ENCODE assay signal across 24 cellular contexts in genomic region chr4:141807501-141807900, GRCh38.
A peak's percentile ranks its signal among the peaks of the same experiment; 100 is the strongest.
DNase-seq lines count a peak whose midpoint lies in the region; TF ChIP-seq lines count a peak whose summit lies in the region.
"Had no signal": no experiment of that assay in that cellular context is flagged by ENCODE, and none has a peak within 500 bp of the region (broad histone marks: within the 10 kb centered on the region; RNA-seq: fewer than 3 reads in every experiment).

No MANE protein-coding gene starts in this region.

- no peak overlapping the region for H2BK5ac ChIP-seq in H9 (ENCODE audit: insufficient read length, low read length)

- no peaks in the 10 kb centered on the region for H3K79me2 ChIP-seq in H9 (ENCODE audit: insufficient read depth, low read length)
- no peaks in the 10 kb centered on the region for H3K79me2 ChIP-seq in fibroblast of lung (ENCODE audit: control insufficient read depth, insufficient read depth, low read length)

- H3K9me3 ChIP-seq in H9 (ENCODE audit: control insufficient read depth, low read depth, low read length): no peaks in the 10 kb centered on the region
- no peaks in the 10 kb centered on the region for H3K9me3 ChIP-seq in fibroblast of lung (ENCODE audit: control insufficient read depth, insufficient read depth, low read depth, low read length)
- H3K9me3 ChIP-seq in WERI-Rb-1 (ENCODE audit: severe bottlenecking): no peaks in the 10 kb centered on the region
- H3K9me3 ChIP-seq: heart left ventricle, left lung, vagina had no signal

- no peak overlapping the region for H3K56ac ChIP-seq in H9 (ENCODE audit: insufficient read length, low read depth, low read length)

- H3K14ac ChIP-seq in H9 (ENCODE audit: insufficient read depth, low read length): no peak overlapping the region

- H2BK20ac ChIP-seq in H9 (ENCODE audit: low read depth, low read length, poor library complexity, severe bottlenecking): no peak overlapping the region

- H4K8ac ChIP-seq in H9 (replicated peaks; ENCODE audit: insufficient read length, low read depth, low read length): no peak overlapping the region

- H3K9me3 Mint-ChIP-seq in H9 (no peaks in the 10 kb centered on the region), type B pancreatic cell (no peaks in the 10 kb centered on the region)
- H3K9me3 Mint-ChIP-seq: activated T-cell treated with anti-CD3 and anti-CD28 coated beads, Interleukin-2, amount 50 U/mL, for 24 hours; CD8-positive, alpha-beta T cell; mesothelial cell of epicardium; natural killer cell treated with Interleukin-12 subunit alpha and Interleukin-12 subunit beta and Interleukin-15 and Interleukin-18, amount 100 ng/mL, for 72 hours had no signal

- no peak overlapping the region for H4K91ac ChIP-seq in H9 (ENCODE audit: insufficient read length, low read depth, low read length)

- H2AFZ ChIP-seq in H9 (ENCODE audit: low read length): no peak overlapping the region
- H2AFZ ChIP-seq in fibroblast of lung (ENCODE audit: low read length): no peak overlapping the region

- H2BK15ac ChIP-seq in H9 (ENCODE audit: low read depth, low read length): no peak overlapping the region

- H3K27me3 Mint-ChIP-seq in H9 (ENCODE audit: low read depth) (no peaks in the 10 kb centered on the region), type B pancreatic cell (no peaks in the 10 kb centered on the region)
- H3K27me3 Mint-ChIP-seq: activated T-cell treated with anti-CD3 and anti-CD28 coated beads, Interleukin-2, amount 50 U/mL, for 24 hours; natural killer cell treated with Interleukin-12 subunit alpha and Interleukin-12 subunit beta and Interleukin-15 and Interleukin-18, amount 100 ng/mL, for 72 hours had no signal

- H2AK5ac ChIP-seq in H9 (ENCODE audit: insufficient read length, low read length): no peak overlapping the region

- H3K4ac ChIP-seq in H9 (ENCODE audit: low read depth, low read length): no peak overlapping the region

- intact Hi-C loops in dorsolateral prefrontal cortex (cut with DNase I): no loop called here

- no peaks in the 10 kb centered on the region for H3K27me3 ChIP-seq in H9 (ENCODE audit: insufficient read depth, low read length)
- no peaks in the 10 kb centered on the region for H3K27me3 ChIP-seq in fibroblast of lung (ENCODE audit: control insufficient read depth, insufficient read depth, low read length)
- no peaks in the 10 kb centered on the region for H3K27me3 ChIP-seq in WERI-Rb-1 (ENCODE audit: insufficient read depth, low read depth, severe bottlenecking)
- peaks cover 0 to 5% (median 0%) of the 10 kb centered on the region in 45 donors for H3K27me3 ChIP-seq in dorsolateral prefrontal cortex
- H3K27me3 ChIP-seq: heart left ventricle, left lung, vagina had no signal

- H3K79me1 ChIP-seq in H9 (ENCODE audit: insufficient read depth, low read depth, low read length, poor library complexity, severe bottlenecking): no peaks in the 10 kb centered on the region

- H3K4me3 Mint-ChIP-seq in H9: no peak overlapping the region
- H3K4me3 Mint-ChIP-seq in type B pancreatic cell: no peak overlapping the region
- H3K4me3 Mint-ChIP-seq: activated T-cell treated with anti-CD3 and anti-CD28 coated beads, Interleukin-2, amount 50 U/mL, for 24 hours; CD8-positive, alpha-beta T cell; mesothelial cell of epicardium; natural killer cell treated with Interleukin-12 subunit alpha and Interleukin-12 subunit beta and Interleukin-15 and Interleukin-18, amount 100 ng/mL, for 72 hours had no signal

- H3T11ph ChIP-seq in H9 (ENCODE audit: low read length): no peak overlapping the region

- no peak overlapping the region for H3K23ac ChIP-seq in H9 (ENCODE audit: insufficient read length, low read depth, low read length)

- no peaks in the 10 kb centered on the region; a peak in 1 of 7 replicates for H3K36me3 Mint-ChIP-seq in H9 (ENCODE audit: insufficient read depth in 1 of 3, low read depth in 3 of 3)
- no peaks in the 10 kb centered on the region for H3K36me3 Mint-ChIP-seq in type B pancreatic cell
- H3K36me3 Mint-ChIP-seq: CD8-positive, alpha-beta T cell; mesothelial cell of epicardium; natural killer cell treated with Interleukin-12 subunit alpha and Interleukin-12 subunit beta and Interleukin-15 and Interleukin-18, amount 100 ng/mL, for 72 hours had no signal

- H3K36me3 ChIP-seq in fibroblast of lung (ENCODE audit: control insufficient read depth, insufficient read depth, low read length) (no peaks in the 10 kb centered on the region), WERI-Rb-1 (no peaks in the 10 kb centered on the region)
- H3K36me3 ChIP-seq: heart left ventricle, left lung, vagina had no signal

- H3K4me2 ChIP-seq in H9 (ENCODE audit: insufficient read depth, insufficient read length, low read length) (no peak overlapping the region), fibroblast of lung (ENCODE audit: extremely low read depth, insufficient read depth, low read length) (no peak overlapping the region)

- H4K5ac ChIP-seq in H9 (ENCODE audit: insufficient read length, low read depth, low read length): no peak overlapping the region

- no peak overlapping the region for H3K18ac ChIP-seq in H9 (ENCODE audit: insufficient read length, low read depth, low read length)

- DNase-seq in H9: no peak
- DNase-seq in RPMI7951 (ENCODE audit: low read depth): peak; percentile 6
- peak; percentile 42 to 64 for DNase-seq in fibroblast of lung (ENCODE audit: low read depth in 2 of 2)
- no peak for DNase-seq in type B pancreatic cell (ENCODE audit: extremely low spot score, unreplicated experiment)
- no peak for DNase-seq in WERI-Rb-1
- no peak for DNase-seq in dorsolateral prefrontal cortex
- DNase-seq in hepatic stellate cell (ENCODE audit: low spot score): no peak
- DNase-seq: activated CD8-positive, alpha-beta memory T cell treated with anti-CD3 and anti-CD28 coated beads for 24 hours; activated T-cell treated with anti-CD3 and anti-CD28 coated beads, Interleukin-2, amount 50 U/mL, for 24 hours; CD8-positive, alpha-beta T cell; dermis blood vessel endothelial cell; DMS153; GOT3; heart left ventricle; left lung; MV-4-11; NCI-H526 treated with DMSO at 0.1 percent for 48 hours; stimulated activated CD4-positive, alpha-beta T cell treated with anti-CD3 and anti-CD28 coated beads, Interleukin-1b, Interleukin-23, amount 100 ng/mL, for 48 hours; SW 1271 had no signal

- WGBS in H9 (ENCODE audit: extremely low coverage, insufficient read length, low lambda C conversion rate): no CpG with 5 or more reads among the region's 2 CpGs

- H2BK120ac ChIP-seq in H9 (ENCODE audit: low read depth, low read length, poor library complexity, severe bottlenecking): no peak overlapping the region

- H3K4me1 Mint-ChIP-seq in H9: peaks cover 16 to 22% of the 10 kb centered on the region in 2 experiments
- no peaks in the 10 kb centered on the region for H3K4me1 Mint-ChIP-seq in type B pancreatic cell (ENCODE audit: unreplicated experiment)

- TF ChIP-seq CTCF in H9 (conservative IDR thresholded peaks at IDR 0.05) (no peak), fibroblast of lung (conservative IDR thresholded peaks at IDR 0.05 in 1 of 2, IDR thresholded peaks at IDR 0.05 in 1 of 2; ENCODE audit: low read depth in 1 of 2, low read length in 2 of 2) (no peak), type B pancreatic cell (conservative IDR thresholded peaks at IDR 0.05) (no peak), WERI-Rb-1 (IDR thresholded peaks at IDR 0.05; ENCODE audit: low read depth, low read length) (no peak), dorsolateral prefrontal cortex (IDR thresholded peaks at IDR 0.05 in 54 of 56, conservative IDR thresholded peaks at IDR 0.05 in 2 of 56; ENCODE audit: low read depth in 1 of 56, partially characterized antibody in 56 of 56) (no peak)

- H4K20me1 ChIP-seq in H9 (ENCODE audit: control insufficient read depth, insufficient read depth, insufficient read length): no peaks in the 10 kb centered on the region
- H4K20me1 ChIP-seq in fibroblast of lung (ENCODE audit: control insufficient read depth, extremely low read depth, insufficient read depth, low read length): no peaks in the 10 kb centered on the region

- H3K23me2 ChIP-seq in H9 (ENCODE audit: insufficient read length, low read depth, low read length, poor library complexity, severe bottlenecking): no peaks in the 10 kb centered on the region

- no peak overlapping the region for H3K27ac ChIP-seq in H9 (ENCODE audit: insufficient read length, low read depth, low read length)
- H3K27ac ChIP-seq in fibroblast of lung (ENCODE audit: insufficient read depth, low read length): peak overlapping the region; percentile 35
- no peak overlapping the region for H3K27ac ChIP-seq in WERI-Rb-1
- H3K27ac ChIP-seq in dorsolateral prefrontal cortex: no peak overlapping the region
- H3K27ac ChIP-seq: heart left ventricle, left lung, vagina had no signal

- H3K27ac Mint-ChIP-seq in H9 (peak overlapping the region in 2 of 3 experiments; percentile 61 to 72; a peak in 2 of 7 replicates), type B pancreatic cell (peak overlapping the region; percentile 21)
- H3K27ac Mint-ChIP-seq: activated T-cell treated with anti-CD3 and anti-CD28 coated beads, Interleukin-2, amount 50 U/mL, for 24 hours; CD8-positive, alpha-beta T cell; mesothelial cell of epicardium; natural killer cell treated with Interleukin-12 subunit alpha and Interleukin-12 subunit beta and Interleukin-15 and Interleukin-18, amount 100 ng/mL, for 72 hours had no signal

- H3K9ac ChIP-seq in H9 (ENCODE audit: extremely low read depth, insufficient read length, low read length) (no peak overlapping the region), fibroblast of lung (ENCODE audit: insufficient read depth, low read length) (no peak overlapping the region)

- peaks cover 3% of the 10 kb centered on the region for H3K4me1 ChIP-seq in H9 (ENCODE audit: insufficient read depth, low read length)
- H3K4me1 ChIP-seq in fibroblast of lung (ENCODE audit: control insufficient read depth, extremely low read depth, insufficient read depth, low read length): peaks cover 7% of the 10 kb centered on the region
- H3K4me1 ChIP-seq: heart left ventricle, left lung, vagina had no signal

- H3K4me3 ChIP-seq in fibroblast of lung (replicated peaks in 1 of 4; ENCODE audit: control extremely low read depth in 1 of 4, insufficient read depth in 1 of 4, low read depth in 3 of 4, low read length in 4 of 4): no peak overlapping the region
- H3K4me3 ChIP-seq in WERI-Rb-1 (ENCODE audit: low read depth, low read length): no peak overlapping the region
- H3K4me3 ChIP-seq in dorsolateral prefrontal cortex: no peak overlapping the region
- H3K4me3 ChIP-seq: GM12878, heart left ventricle, K562, left lung, vagina had no signal

- H2BK12ac ChIP-seq in H9 (ENCODE audit: insufficient read length, low read depth, low read length): no peak overlapping the region

Comparison
In these comparisons a context has a peak if more than half of its experiments do, and no peak if none do; other contexts are left out.
1. DNase-seq: peak in RPMI7951 (single experiment) and fibroblast of lung (2 of 2); none in H9 (single experiment), type B pancreatic cell (single experiment), WERI-Rb-1 (single experiment), dorsolateral prefrontal cortex (0 of 10) and hepatic stellate cell (single experiment).